ENCODE assay signal across 11 cellular contexts in genomic region chr13:24127116-24127631, GRCh38. TPM values are rescaled to one million over a fixed set of nuclear protein-coding genes. Genes with fewer than 3 reads are reported as not detected.
DNase-seq lines count a peak whose midpoint lies in the region; ATAC-seq and TF ChIP-seq lines count a peak whose summit lies in the region.
"Had no signal": no experiment of that assay in that cellular context is flagged by ENCODE, and none has a peak within 500 bp of the region (broad histone marks: within the 10 kb centered on the region; RNA-seq: fewer than 3 reads in every experiment).

No MANE protein-coding gene starts in this region.

- DNase-seq in stimulated activated CD4-positive, alpha-beta T cell treated with anti-CD3 and anti-CD28 coated beads, Interleukin-15, amount 100 ng/mL, for 24 hours, result peak; percentile 19
- no peak for DNase-seq in stimulated activated CD4-positive, alpha-beta T cell treated with anti-CD3 and anti-CD28 coated beads, Interleukin-2, amount 100 ng/mL, for 48 hours
- peak; percentile 12 for DNase-seq in activated naive CD8-positive, alpha-beta T cell treated with anti-CD3 and anti-CD28 coated beads for 36 hours
- DNase-seq in Kasumi-1 (lab: John Stamatoyannopoulos, UW), result no peak
- DNase-seq in foreskin keratinocyte, result no peak
- DNase-seq: NCI-H526 treated with DMSO at 0.1 percent for 48 hours had no signal

- no peaks in the 10 kb centered on the region for H3K36me3 Mint-ChIP-seq in activated naive CD8-positive, alpha-beta T cell treated with anti-CD3 and anti-CD28 coated beads for 36 hours

- no peak overlapping the region for H3K27ac Mint-ChIP-seq in activated naive CD8-positive, alpha-beta T cell treated with anti-CD3 and anti-CD28 coated beads for 36 hours
- H3K27ac Mint-ChIP-seq: brain; naive thymus-derived CD4-positive, alpha-beta T cell had no signal

- peaks cover 16% of the 10 kb centered on the region for H3K4me1 Mint-ChIP-seq in activated naive CD8-positive, alpha-beta T cell treated with anti-CD3 and anti-CD28 coated beads for 36 hours

- peaks cover 11% of the 10 kb centered on the region for H3K27me3 Mint-ChIP-seq in activated naive CD8-positive, alpha-beta T cell treated with anti-CD3 and anti-CD28 coated beads for 36 hours
- H3K27me3 Mint-ChIP-seq: brain had no signal

- no peak overlapping the region for H3K4me3 Mint-ChIP-seq in activated naive CD8-positive, alpha-beta T cell treated with anti-CD3 and anti-CD28 coated beads for 36 hours
- H3K4me3 Mint-ChIP-seq: brain; naive thymus-derived CD4-positive, alpha-beta T cell had no signal

- peak; percentile 48 for ATAC-seq in HG03097 (IDR thresholded peaks at IDR 0.05; ENCODE audit: low FRiP score, unreplicated experiment)
- ATAC-seq in HG03521 (IDR thresholded peaks at IDR 0.05; ENCODE audit: unreplicated experiment), result no peak
- ATAC-seq in GM19035 (IDR thresholded peaks at IDR 0.05; ENCODE audit: unreplicated experiment), result no peak
- ATAC-seq in foreskin keratinocyte, result no peak
- ATAC-seq: naive thymus-derived CD4-positive, alpha-beta T cell had no signal

- no peak for TF ChIP-seq CTCF in foreskin keratinocyte (conservative IDR thresholded peaks at IDR 0.05)

- H3K9me3 Mint-ChIP-seq in activated naive CD8-positive, alpha-beta T cell treated with anti-CD3 and anti-CD28 coated beads for 36 hours, result peaks cover 7% of the 10 kb centered on the region

- H3K27me3 ChIP-seq in foreskin keratinocyte, result peaks cover 20% of the 10 kb centered on the region

- no peaks in the 10 kb centered on the region for H3K4me1 ChIP-seq in foreskin keratinocyte

- no peak overlapping the region for H3K27ac ChIP-seq in foreskin keratinocyte

RNA-seq across cellular contexts. Expression of gene SPATA13, which starts 33.3 kb away (rescaled TPM):
- total RNA-seq in activated naive CD8-positive, alpha-beta T cell treated with anti-CD3 and anti-CD28 coated beads for 36 hours, result 10 to 100 TPM; 58.0 to 59.4 TPM
- 1.4 and 2.2 TPM in 2 replicates for total RNA-seq in foreskin keratinocyte
- polyA plus RNA-seq in foreskin keratinocyte, result 0.27 and 0.28 TPM in 2 replicates

Comparison
In these comparisons a context has a peak if more than half of its experiments do, and no peak if none do; other contexts are left out.
1. DNase-seq: peak in stimulated activated CD4-positive, alpha-beta T cell treated with anti-CD3 and anti-CD28 coated beads, Interleukin-15, amount 100 ng/mL, for 24 hours (single experiment) and activated naive CD8-positive, alpha-beta T cell treated with anti-CD3 and anti-CD28 coated beads for 36 hours (single experiment); none in stimulated activated CD4-positive, alpha-beta T cell treated with anti-CD3 and anti-CD28 coated beads, Interleukin-2, amount 100 ng/mL, for 48 hours (0 of 2), Kasumi-1 (0 of 2) and foreskin keratinocyte (0 of 2).
2. RNA of gene SPATA13, which starts 33.3 kb away (total RNA-seq): 58.0 to 59.4 TPM in activated naive CD8-positive, alpha-beta T cell treated with anti-CD3 and anti-CD28 coated beads for 36 hours; 1.4 to 2.2 TPM in foreskin keratinocyte; every median in the first group is over 10 times any median in the second.